Comparison of ENCODE assay signal across 10 cellular contexts in genomic region chr19:3389876-3390361, GRCh38. TPM values are rescaled to one million over a fixed set of nuclear protein-coding genes. Genes with fewer than 3 reads are reported as not detected.
DNase-seq lines count a peak whose midpoint lies in the region; ATAC-seq and TF ChIP-seq lines count a peak whose summit lies in the region.
"Had no signal": no experiment of that assay in that cellular context is flagged by ENCODE, and none has a peak within 500 bp of the region (broad histone marks: within the 10 kb centered on the region; RNA-seq: fewer than 3 reads in every experiment).

No MANE protein-coding gene starts in this region.

- no peak overlapping the region for H3K4ac ChIP-seq in H9 (ENCODE audit: low read depth, low read length)

- no peak overlapping the region for H3K56ac ChIP-seq in H9 (ENCODE audit: insufficient read length, low read depth, low read length)

- H3K4me2 ChIP-seq in H9 (ENCODE audit: insufficient read depth, insufficient read length, low read length) = peak overlapping the region; percentile 10

- H3K4me3 ChIP-seq in Peyer's patch = no peak overlapping the region
- peak overlapping the region in 1 of 4 donors; percentile 3 for H3K4me3 ChIP-seq in stomach

- no peaks in the 10 kb centered on the region for H3K27me3 ChIP-seq in H9 (ENCODE audit: insufficient read depth, low read length)
- no peaks in the 10 kb centered on the region for H3K27me3 ChIP-seq in Peyer's patch
- no peaks in the 10 kb centered on the region for H3K27me3 ChIP-seq in stomach

- no peak overlapping the region for H3K18ac ChIP-seq in H9 (ENCODE audit: insufficient read length, low read depth, low read length)

- no peak overlapping the region for H2AFZ ChIP-seq in H9 (ENCODE audit: low read length)

- no CpG with 5 or more reads among the region's 17 CpGs for WGBS in H9 (ENCODE audit: extremely low coverage, insufficient read length, low lambda C conversion rate)
- WGBS in stomach, 5 donors = 21 to 51% (median 49%) methylated on average over 16 to 17 of the region's 17 CpGs

- no peaks in the 10 kb centered on the region for H3K79me2 ChIP-seq in H9 (ENCODE audit: insufficient read depth, low read length)

- peaks cover 6 to 16% of the 10 kb centered on the region in 2 experiments; a peak in 3 of 4 replicates for H3K4me1 Mint-ChIP-seq in H9

- H2BK15ac ChIP-seq in H9 (ENCODE audit: low read depth, low read length) = no peak overlapping the region

- H3K23ac ChIP-seq in H9 (ENCODE audit: insufficient read length, low read depth, low read length) = no peak overlapping the region

- H3K36me3 Mint-ChIP-seq in H9 (ENCODE audit: insufficient read depth in 1 of 3, low read depth in 3 of 3) = no peaks in the 10 kb centered on the region

- peak overlapping the region in 1 of 2 experiments; percentile 20; a peak in 1 of 5 replicates for H3K4me3 Mint-ChIP-seq in H9

- H3K27me3 Mint-ChIP-seq in H9 (ENCODE audit: low read depth) = peaks cover 45% of the 10 kb centered on the region

- H3K79me1 ChIP-seq in H9 (ENCODE audit: insufficient read depth, low read depth, low read length, poor library complexity, severe bottlenecking) = no peaks in the 10 kb centered on the region

- intact Hi-C loops in left ventricle myocardium superior (cut with micrococcal nuclease) (no loop called here), stomach (cut with DNase I; ENCODE audit: low total_unique reads) (no loop called here)

- no peak for TF ChIP-seq CTCF in H9 (conservative IDR thresholded peaks at IDR 0.05)
- no peak for TF ChIP-seq CTCF in Peyer's patch (IDR thresholded peaks at IDR 0.05)
- TF ChIP-seq CTCF in stomach (IDR thresholded peaks at IDR 0.05) = no peak

- no peaks in the 10 kb centered on the region for H3K36me3 ChIP-seq in Peyer's patch
- peaks cover 0 to 44% (median 40%) of the 10 kb centered on the region in 4 donors for H3K36me3 ChIP-seq in stomach

- H3K27ac ChIP-seq in H9 (ENCODE audit: insufficient read length, low read depth, low read length) (no peak overlapping the region), Peyer's patch (peak overlapping the region in 3 of 4 donors; percentile 3 to 89 (median 88)), stomach (peak overlapping the region; percentile 82 to 100 (median 88))

- H3K14ac ChIP-seq in H9 (ENCODE audit: insufficient read depth, low read length) = no peak overlapping the region

- no peak overlapping the region for H2AK5ac ChIP-seq in H9 (ENCODE audit: insufficient read length, low read length)

- TF ChIP-seq POLR2A in Peyer's patch (IDR thresholded peaks at IDR 0.05) (no peak), stomach (IDR thresholded peaks at IDR 0.05) (no peak)

- H3K23me2 ChIP-seq in H9 (ENCODE audit: insufficient read length, low read depth, low read length, poor library complexity, severe bottlenecking) = no peaks in the 10 kb centered on the region

- H4K20me1 ChIP-seq in H9 (ENCODE audit: control insufficient read depth, insufficient read depth, insufficient read length) = no peaks in the 10 kb centered on the region

- no peaks in the 10 kb centered on the region for H3K9me3 Mint-ChIP-seq in H9

- H3K9ac ChIP-seq in H9 (ENCODE audit: extremely low read depth, insufficient read length, low read length) = no peak overlapping the region

- no peaks in the 10 kb centered on the region; the same call in 1 of the 2 replicates for H3K4me1 ChIP-seq in H9 (ENCODE audit: insufficient read depth, low read length)
- H3K4me1 ChIP-seq in Peyer's patch = peaks cover 0 to 46% (median 9%) of the 10 kb centered on the region in 4 donors
- peaks cover 55 to 82% (median 71%) of the 10 kb centered on the region in 4 donors for H3K4me1 ChIP-seq in stomach

- H2BK20ac ChIP-seq in H9 (ENCODE audit: low read depth, low read length, poor library complexity, severe bottlenecking) = no peak overlapping the region

- no peak for TF ChIP-seq EP300 in stomach (IDR thresholded peaks at IDR 0.05)

- H2BK5ac ChIP-seq in H9 (ENCODE audit: insufficient read length, low read length) = no peak overlapping the region

- H3K9me3 ChIP-seq in H9 (ENCODE audit: control insufficient read depth, low read depth, low read length) (no peaks in the 10 kb centered on the region), Peyer's patch (no peaks in the 10 kb centered on the region), stomach (no peaks in the 10 kb centered on the region)

- H3K27ac Mint-ChIP-seq in H9 = peak overlapping the region in 1 of 3 experiments; percentile 35; a peak in 1 of 7 replicates

- H3T11ph ChIP-seq in H9 (ENCODE audit: low read length) = no peak overlapping the region

- H4K91ac ChIP-seq in H9 (ENCODE audit: insufficient read length, low read depth, low read length) = no peak overlapping the region

- no peak overlapping the region for H2BK12ac ChIP-seq in H9 (ENCODE audit: insufficient read length, low read depth, low read length)

- DNase-seq in H9 = peak; percentile 61
- DNase-seq in Peyer's patch = no peak
- DNase-seq in left ventricle myocardium superior = no peak
- peak; percentile 35 for DNase-seq in stomach
- no peak for DNase-seq in stimulated activated naive CD4-positive, alpha-beta T cell (lab: John Stamatoyannopoulos, UW)
- DNase-seq in stimulated activated CD4-positive, alpha-beta T cell treated with anti-CD3 and anti-CD28 coated beads, Interleukin-1b, Interleukin-23, amount 100 ng/mL, for 48 hours = no peak
- DNase-seq in globus pallidus (ENCODE audit: low spot score) = no peak
- DNase-seq: activated naive CD4-positive, alpha-beta T cell treated with anti-CD3 and anti-CD28 coated beads, Interleukin-2, amount 50 U/mL, for 16 hours; Karpas-422 had no signal

- no peak overlapping the region for H4K5ac ChIP-seq in H9 (ENCODE audit: insufficient read length, low read depth, low read length)

- H2BK120ac ChIP-seq in H9 (ENCODE audit: low read depth, low read length, poor library complexity, severe bottlenecking) = no peak overlapping the region

- H4K8ac ChIP-seq in H9 (replicated peaks; ENCODE audit: insufficient read length, low read depth, low read length) = no peak overlapping the region

- ATAC-seq in left ventricle myocardium superior (peak; percentile 9), HG03097 (IDR thresholded peaks at IDR 0.05; ENCODE audit: low FRiP score, unreplicated experiment) (no peak)

RNA-seq across cellular contexts. Expression of gene NFIC, which starts 23.5 kb away (rescaled TPM):
- total RNA-seq in H9 (2021) = 5.6 and 8.0 TPM in 2 replicates
- total RNA-seq in Peyer's patch = 100 to 1,000 TPM in 1 of 4 donors, 10 to 100 TPM in 3; 34.7 to 191 (median 64.9) TPM
- 178 TPM for total RNA-seq in left ventricle myocardium superior
- total RNA-seq in stomach = 100 to 1,000 TPM in 2 of 5 donors, 10 to 100 TPM in 3; 32.3 to 251 (median 94.2) TPM
- polyA plus RNA-seq in stomach = 10 to 100 TPM; 16.7 to 61.5 (median 34.2) TPM

Comparison
In these comparisons a context has a peak if more than half of its experiments do, and no peak if none do; other contexts are left out.
1. DNase-seq: peak in H9 (single experiment) and stomach (single experiment); none in Peyer's patch (0 of 3), left ventricle myocardium superior (single experiment), stimulated activated naive CD4-positive, alpha-beta T cell (0 of 6), stimulated activated CD4-positive, alpha-beta T cell treated with anti-CD3 and anti-CD28 coated beads, Interleukin-1b, Interleukin-23, amount 100 ng/mL, for 48 hours (single experiment) and globus pallidus (single experiment).